ENCODE assay signal across 26 cellular contexts in the genomic region with DNA sequence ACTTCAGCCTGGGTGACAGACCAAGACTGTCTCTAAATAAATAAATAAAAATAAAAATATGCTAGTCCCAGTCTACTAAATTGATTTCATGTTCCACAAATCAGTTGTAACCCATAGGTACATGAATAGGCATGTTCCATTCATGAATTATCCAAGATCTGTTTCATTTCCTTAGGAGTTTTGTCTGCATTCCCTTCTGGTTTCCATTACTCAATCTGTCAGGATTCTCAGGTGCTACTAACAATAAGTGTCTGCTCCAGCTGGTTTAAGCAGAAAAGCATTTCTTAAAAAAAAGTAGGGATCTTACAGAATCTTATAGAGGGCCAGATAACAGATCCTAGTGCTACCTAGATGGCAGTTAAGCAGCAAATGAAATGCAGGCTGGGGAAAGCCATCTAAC.
"Had no signal": no experiment of that assay in that cellular context is flagged by ENCODE, and none has a peak within 500 bp of the region (broad histone marks: within the 10 kb centered on the region; RNA-seq: fewer than 3 reads in every experiment).

No MANE protein-coding gene starts in this region.

- H3K4me3 Mint-ChIP-seq: activated CD4-positive, alpha-beta memory T cell treated with anti-CD3 and anti-CD28 coated beads for 36 hours; activated CD4-positive, alpha-beta T cell treated with anti-CD3 and anti-CD28 coated beads, Interleukin-2, amount 10 ng/mL, durations not matched to agents 7 days and 5 days; activated naive CD8-positive, alpha-beta T cell; activated T-cell treated with anti-CD3 and anti-CD28 coated beads, Interleukin-2, amount 50 U/mL, for 4 hours; brain had no signal

- H3K36me3 ChIP-seq: MG63, SJCRH30 had no signal

- H3K27ac ChIP-seq: KMS-11, SJCRH30, VCaP had no signal

- H3K9me3 ChIP-seq: MG63, SJCRH30, SK-N-SH had no signal

- FAIRE-seq: astrocyte had no signal

- H3K27me3 ChIP-seq: MG63 had no signal

- H3K36me3 Mint-ChIP-seq: activated CD4-positive, alpha-beta memory T cell treated with anti-CD3 and anti-CD28 coated beads for 36 hours; activated naive CD8-positive, alpha-beta T cell; brain had no signal

- H3K4me3 ChIP-seq: MG63, SJCRH30 had no signal

- ATAC-seq: activated T-cell treated with anti-CD3 and anti-CD28 coated beads, Interleukin-2, amount 50 U/mL, for 4 hours; Right ventricle myocardium inferior had no signal

- H3K4me2 ChIP-seq: KMS-11, SK-N-SH had no signal

- DNase-seq: activated CD4-positive, alpha-beta memory T cell treated with anti-CD3 and anti-CD28 coated beads for 36 hours; activated CD4-positive, alpha-beta T cell treated with anti-CD3 and anti-CD28 coated beads, Interleukin-2, amount 10 ng/mL, durations not matched to agents 7 days and 5 days; activated CD4-positive, CD25-positive, alpha-beta regulatory T cell; activated CD8-positive, alpha-beta memory T cell treated with anti-CD3 and anti-CD28 coated beads for 24 hours; activated effector memory CD4-positive, alpha-beta T cell treated with anti-CD3 and anti-CD28 coated beads, Interleukin-2, amount 50 U/mL, for 16 hours; activated naive CD4-positive, alpha-beta T cell treated with Interleukin-2 at 50 U/mL for 16 hours; activated T-cell treated with anti-CD3 and anti-CD28 coated beads, Interleukin-2, amount 50 U/mL, for 4 hours; amygdala; MG63; MV-4-11; NCI-H1092 treated with DMSO at 0.1 percent for 48 hours; NCI-H1417 treated with DMSO at 0.1 percent for 48 hours; NCI-H1694; NCI-H2029; NCI-H2107; NCI-H446; NCI-H524; SJCRH30; SK-N-SH; T-helper 1 cell had no signal

- H3K27me3 Mint-ChIP-seq: activated CD4-positive, alpha-beta memory T cell treated with anti-CD3 and anti-CD28 coated beads for 36 hours; activated naive CD8-positive, alpha-beta T cell; brain had no signal

- H3K27ac Mint-ChIP-seq: activated CD4-positive, alpha-beta memory T cell treated with anti-CD3 and anti-CD28 coated beads for 36 hours; activated CD4-positive, alpha-beta T cell treated with anti-CD3 and anti-CD28 coated beads, Interleukin-2, amount 10 ng/mL, durations not matched to agents 7 days and 5 days; activated naive CD8-positive, alpha-beta T cell; brain had no signal

- H3K4me1 ChIP-seq: SJCRH30 had no signal

- H3K9ac ChIP-seq: KMS-11, SK-N-SH had no signal

- H3K9me3 Mint-ChIP-seq: activated CD4-positive, alpha-beta memory T cell treated with anti-CD3 and anti-CD28 coated beads for 36 hours; activated CD4-positive, alpha-beta T cell treated with anti-CD3 and anti-CD28 coated beads, Interleukin-2, amount 10 ng/mL, durations not matched to agents 7 days and 5 days; activated T-cell treated with anti-CD3 and anti-CD28 coated beads, Interleukin-2, amount 50 U/mL, for 4 hours had no signal
